In genomic region chr6:36976509-36976908, GRCh38 we compare ENCODE assay signal across 25 cellular contexts. TPM values are rescaled to one million over a fixed set of nuclear protein-coding genes. Genes with fewer than 3 reads are reported as not detected.
DNase-seq lines count a peak whose midpoint lies in the region; ATAC-seq and TF ChIP-seq lines count a peak whose summit lies in the region.
"Had no signal": no experiment of that assay in that cellular context is flagged by ENCODE, and none has a peak within 500 bp of the region (broad histone marks: within the 10 kb centered on the region; RNA-seq: fewer than 3 reads in every experiment).

No MANE protein-coding gene starts in this region.

- no peak overlapping the region for H3K56ac ChIP-seq in H9 (ENCODE audit: insufficient read length, low read depth, low read length)

- no peak overlapping the region for H2BK20ac ChIP-seq in H9 (ENCODE audit: low read depth, low read length, poor library complexity, severe bottlenecking)

- H2AK5ac ChIP-seq in H9 (ENCODE audit: insufficient read length, low read length): no peak overlapping the region

- H3K9me3 Mint-ChIP-seq in endothelial cell (ENCODE audit: unreplicated experiment): no peaks in the 10 kb centered on the region
- no peaks in the 10 kb centered on the region for H3K9me3 Mint-ChIP-seq in H9
- H3K9me3 Mint-ChIP-seq: CD14-positive monocyte had no signal

- no peak for DNase-seq in cardiac muscle cell (ENCODE audit: low read depth in 1 of 2, low spot score in 1 of 2)
- DNase-seq in left cardiac atrium: no peak
- DNase-seq in T-helper 17 cell: no peak
- DNase-seq in endothelial cell (ENCODE audit: low spot score): no peak
- no peak for DNase-seq in substantia nigra (lab: John Stamatoyannopoulos, UW)
- no peak for DNase-seq in H9
- DNase-seq: 8988T, ACHN, BE2C, DMS153, DND-41, Kasumi-1, NCI-H1105, NCI-H146, NCI-H1930, NCI-H446, NCI-H524 treated with DMSO at 0.1 percent for 48 hours, NCI-H774 had no signal

- peaks cover 34% of the 10 kb centered on the region for H3K36me3 ChIP-seq in cardiac muscle cell

- no peaks in the 10 kb centered on the region for H3K23me2 ChIP-seq in H9 (ENCODE audit: insufficient read length, low read depth, low read length, poor library complexity, severe bottlenecking)

- H3T11ph ChIP-seq in H9 (ENCODE audit: low read length): no peak overlapping the region

- no peak overlapping the region for H4K5ac ChIP-seq in H9 (ENCODE audit: insufficient read length, low read depth, low read length)

- peaks cover 12% of the 10 kb centered on the region; the same call in 1 of the 2 replicates for H3K79me2 ChIP-seq in H9 (ENCODE audit: insufficient read depth, low read length)

- no peak overlapping the region for H3K4me3 Mint-ChIP-seq in T-helper 17 cell
- peak overlapping the region; percentile 42 for H3K4me3 Mint-ChIP-seq in endothelial cell (ENCODE audit: unreplicated experiment)
- H3K4me3 Mint-ChIP-seq in H9: no peak overlapping the region
- H3K4me3 Mint-ChIP-seq: CD14-positive monocyte had no signal

- no peaks in the 10 kb centered on the region for H3K27me3 Mint-ChIP-seq in T-helper 17 cell
- H3K27me3 Mint-ChIP-seq in endothelial cell (ENCODE audit: unreplicated experiment): no peaks in the 10 kb centered on the region
- no peaks in the 10 kb centered on the region for H3K27me3 Mint-ChIP-seq in H9 (ENCODE audit: low read depth)

- H3K27me3 ChIP-seq in cardiac muscle cell (no peaks in the 10 kb centered on the region), H9 (ENCODE audit: insufficient read depth, low read length) (no peaks in the 10 kb centered on the region)
- H3K27me3 ChIP-seq: BE2C, SJSA1 had no signal

- H2AFZ ChIP-seq in H9 (ENCODE audit: low read length): no peak overlapping the region

- H3K9ac ChIP-seq in H9 (ENCODE audit: extremely low read depth, insufficient read length, low read length): no peak overlapping the region

- TF ChIP-seq CTCF in cardiac muscle cell (IDR thresholded peaks at IDR 0.05; ENCODE audit: low read depth, low read length) (no peak), endothelial cell (IDR thresholded peaks at IDR 0.05; ENCODE audit: unreplicated experiment) (no peak), H9 (conservative IDR thresholded peaks at IDR 0.05) (no peak)

- intact Hi-C loops in left cardiac atrium (cut with DNase I): loop anchor here in 1 of 2 donors (5.0 kb wide), 1 partner anchor 69 kb away; no protein-coding TSS in a partner anchor

- H3K27ac Mint-ChIP-seq in T-helper 17 cell (peak overlapping the region; percentile 79), endothelial cell (ENCODE audit: unreplicated experiment) (no peak overlapping the region), H9 (no peak overlapping the region)

- no peak overlapping the region for H2BK12ac ChIP-seq in H9 (ENCODE audit: insufficient read length, low read depth, low read length)

- no peak overlapping the region for H3K4me2 ChIP-seq in H9 (ENCODE audit: insufficient read depth, insufficient read length, low read length)

- peaks cover 3% of the 10 kb centered on the region for H3K79me1 ChIP-seq in H9 (ENCODE audit: insufficient read depth, low read depth, low read length, poor library complexity, severe bottlenecking)

- H3K4me1 ChIP-seq in cardiac muscle cell (ENCODE audit: low read depth): peaks cover 62% of the 10 kb centered on the region
- peaks cover 3% of the 10 kb centered on the region; the same call in 1 of the 2 replicates for H3K4me1 ChIP-seq in H9 (ENCODE audit: insufficient read depth, low read length)
- H3K4me1 ChIP-seq: BE2C, SJSA1 had no signal

- no peak overlapping the region for H3K4me3 ChIP-seq in cardiac muscle cell
- H3K4me3 ChIP-seq: SJSA1 had no signal

- H2BK120ac ChIP-seq in H9 (ENCODE audit: low read depth, low read length, poor library complexity, severe bottlenecking): no peak overlapping the region

- H3K36me3 Mint-ChIP-seq in T-helper 17 cell (ENCODE audit: low read depth): peaks cover 3% of the 10 kb centered on the region
- peaks cover 71% of the 10 kb centered on the region for H3K36me3 Mint-ChIP-seq in endothelial cell (ENCODE audit: low read depth, unreplicated experiment)
- peaks cover 52 to 81% (median 73%) of the 10 kb centered on the region in 3 experiments; a peak in 6 of 7 replicates for H3K36me3 Mint-ChIP-seq in H9 (ENCODE audit: insufficient read depth in 1 of 3, low read depth in 3 of 3)

- no peak overlapping the region for H2BK15ac ChIP-seq in H9 (ENCODE audit: low read depth, low read length)

- no peaks in the 10 kb centered on the region for H4K20me1 ChIP-seq in H9 (ENCODE audit: control insufficient read depth, insufficient read depth, insufficient read length)

- H3K27ac ChIP-seq in cardiac muscle cell (peak overlapping the region; percentile 67), substantia nigra (ENCODE audit: low read depth, low read length, poor library complexity, severe bottlenecking) (peak overlapping the region; percentile 3), H9 (ENCODE audit: insufficient read length, low read depth, low read length) (no peak overlapping the region)
- H3K27ac ChIP-seq: SJSA1 had no signal

- no CpG with 5 or more reads among the region's 7 CpGs for WGBS in H9 (ENCODE audit: extremely low coverage, insufficient read length, low lambda C conversion rate)

- H3K18ac ChIP-seq in H9 (ENCODE audit: insufficient read length, low read depth, low read length): no peak overlapping the region

- H3K9me3 ChIP-seq in cardiac muscle cell (ENCODE audit: low read depth) (no peaks in the 10 kb centered on the region), T-helper 17 cell (ENCODE audit: control insufficient read depth, low read length, poor library complexity, severe bottlenecking) (no peaks in the 10 kb centered on the region), H9 (ENCODE audit: control insufficient read depth, low read depth, low read length) (no peaks in the 10 kb centered on the region)
- H3K9me3 ChIP-seq: BE2C, SJSA1 had no signal

- H4K8ac ChIP-seq in H9 (replicated peaks; ENCODE audit: insufficient read length, low read depth, low read length): no peak overlapping the region

- H2BK5ac ChIP-seq in H9 (ENCODE audit: insufficient read length, low read length): no peak overlapping the region

- no peak overlapping the region for H3K14ac ChIP-seq in H9 (ENCODE audit: insufficient read depth, low read length)

- H4K91ac ChIP-seq in H9 (ENCODE audit: insufficient read length, low read depth, low read length): no peak overlapping the region

- no peak overlapping the region for H3K23ac ChIP-seq in H9 (ENCODE audit: insufficient read length, low read depth, low read length)

- H3K4ac ChIP-seq in H9 (ENCODE audit: low read depth, low read length): no peak overlapping the region

- ATAC-seq in left cardiac atrium (no peak), T-helper 17 cell (no peak), HG03039 (IDR thresholded peaks at IDR 0.05; ENCODE audit: unreplicated experiment) (no peak), HG03432 (IDR thresholded peaks at IDR 0.05; ENCODE audit: unreplicated experiment) (no peak)

- peaks cover 23% of the 10 kb centered on the region for H3K4me1 Mint-ChIP-seq in T-helper 17 cell
- peaks cover 8% of the 10 kb centered on the region for H3K4me1 Mint-ChIP-seq in endothelial cell (ENCODE audit: unreplicated experiment)
- H3K4me1 Mint-ChIP-seq in H9: peaks cover 18 to 21% of the 10 kb centered on the region in 2 experiments

RNA-seq across cellular contexts. Expression of gene MTCH1, which starts 9.5 kb away (rescaled TPM):
- 290 and 388 TPM in 2 replicates for total RNA-seq in cardiac muscle cell
- 447 and 533 TPM in 2 replicates for polyA plus RNA-seq in cardiac muscle cell
- total RNA-seq in left cardiac atrium: 100 to 1,000 TPM; 178 to 214 TPM
- 100 to 1,000 TPM; 194 to 202 TPM for total RNA-seq in T-helper 17 cell
- 304 TPM for total RNA-seq in endothelial cell (ENCODE audit: unreplicated experiment)
- 200 and 205 TPM in 2 replicates for total RNA-seq in H9 (2021)

RNA-seq across cellular contexts. Expression of gene PI16, which starts 22.0 kb away (rescaled TPM):
- total RNA-seq in cardiac muscle cell (0.07 TPM in 1 of 2 replicates, not detected in the other), left cardiac atrium (10 to 100 TPM; 28.2 to 47.0 TPM), T-helper 17 cell (10 to 100 TPM; 14.5 to 28.5 TPM), endothelial cell (ENCODE audit: unreplicated experiment) (20.5 TPM), H9 (2021) (not detected in 2 replicates)
- polyA plus RNA-seq in cardiac muscle cell: 0.07 and 0.37 TPM in 2 replicates
- total RNA-seq: H4, HepG2, M059J, SJSA1 had no signal
- polyA plus RNA-seq: HepG2 had no signal

RNA-seq across cellular contexts. Expression of gene FGD2, which starts 28.9 kb away (rescaled TPM):
- total RNA-seq in cardiac muscle cell: not detected in 2 replicates
- 0.24 and 0.29 TPM in 2 replicates for polyA plus RNA-seq in cardiac muscle cell
- total RNA-seq in left cardiac atrium: 10 to 100 TPM; 15.1 to 15.5 TPM
- total RNA-seq in T-helper 17 cell: 10 to 100 TPM in 1 of 2 donors, 1 to 10 TPM in 1; 1.7 to 12.6 TPM
- total RNA-seq in endothelial cell (ENCODE audit: unreplicated experiment): 0.10 TPM
- total RNA-seq in H9 (2021): 0.09 and 0.13 TPM in 2 replicates
- total RNA-seq: H4, HepG2, M059J, SJSA1 had no signal
- polyA plus RNA-seq: HepG2 had no signal

Comparison
In these comparisons a context has a peak if more than half of its experiments do, and no peak if none do; other contexts are left out.
1. RNA of gene PI16, which starts 22.0 kb away (total RNA-seq): 28.2 to 47.0 TPM in left cardiac atrium, 14.5 to 28.5 TPM in T-helper 17 cell and 20.5 TPM in endothelial cell (single experiment); 0.07 TPM in cardiac muscle cell and not detected in H9; every median in the first group is over 10 times any median in the second.